Comparison of ENCODE assay signal across 6 cellular contexts in the genomic region with DNA sequence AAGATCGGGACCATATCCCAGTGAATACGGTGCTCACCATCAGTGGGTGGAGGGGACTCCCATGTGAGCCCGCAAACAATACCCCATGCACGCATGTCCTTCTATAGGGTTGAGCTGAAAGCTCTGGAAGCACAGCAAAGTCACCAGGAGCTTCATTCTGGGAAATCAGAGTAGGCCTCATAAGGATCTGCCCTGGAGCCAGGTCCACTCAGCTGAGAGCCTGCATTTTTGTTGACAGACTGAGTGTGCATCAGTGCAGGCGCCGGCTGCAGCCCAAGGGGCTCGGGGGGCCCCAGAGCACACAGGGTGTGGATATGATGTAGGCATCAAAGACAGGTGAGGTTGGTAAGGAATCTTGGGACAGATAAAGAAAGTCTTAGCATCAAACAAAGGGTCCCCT.
"Had no signal": no experiment of that assay in that cellular context is flagged by ENCODE, and none has a peak within 500 bp of the region (broad histone marks: within the 10 kb centered on the region; RNA-seq: fewer than 3 reads in every experiment).

No MANE protein-coding gene starts in this region.

- H3K27ac Mint-ChIP-seq: GM23338, IgD-negative memory B cell had no signal

- H3K27ac ChIP-seq: HL-60 had no signal

- H3K4me3 ChIP-seq: GM23338 had no signal

- H3K4me3 Mint-ChIP-seq: GM23338, H9, IgD-negative memory B cell had no signal

- H3K9me3 Mint-ChIP-seq: GM23338, H9 had no signal

- H3K4me1 Mint-ChIP-seq: IgD-negative memory B cell had no signal

- H3K4me2 ChIP-seq: GM23338 had no signal

- DNase-seq: HCEC 1CT, KBM-7 had no signal

- H3K36me3 Mint-ChIP-seq: IgD-negative memory B cell had no signal
